8 cellular contexts compared by ENCODE assay signal in the genomic region with DNA sequence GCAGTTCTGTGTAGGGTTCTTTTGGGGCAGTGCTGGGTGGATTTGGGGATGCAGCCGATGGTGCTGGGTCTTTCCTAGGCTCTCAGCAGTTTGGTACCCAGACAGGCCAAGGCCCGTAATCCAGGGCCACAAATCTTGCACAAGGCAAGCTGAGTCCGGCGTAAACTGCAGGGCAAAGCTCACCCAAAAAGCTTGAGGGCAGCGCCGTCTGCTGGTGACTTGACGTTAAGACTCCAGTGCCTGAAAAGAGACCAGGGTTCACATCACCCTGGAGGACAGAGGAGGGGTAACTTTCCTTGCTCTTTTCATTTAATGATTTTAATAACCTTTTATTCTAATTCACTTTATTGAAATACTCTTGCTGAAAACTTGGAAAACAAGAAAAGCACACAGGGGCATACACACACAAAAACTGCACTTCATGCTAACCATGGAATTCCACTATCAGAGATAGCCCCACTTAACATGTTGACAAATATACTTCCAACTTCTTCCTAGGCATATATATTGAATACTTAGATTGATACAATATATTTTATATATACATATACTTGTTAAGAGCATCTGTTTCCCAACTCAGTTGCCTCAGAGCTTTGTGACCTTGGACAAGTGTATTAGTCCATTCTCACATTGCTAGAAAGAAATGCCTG. TPM values are rescaled to one million over a fixed set of nuclear protein-coding genes. Genes with fewer than 3 reads are reported as not detected.
DNase-seq lines count a peak whose midpoint lies in the region; ATAC-seq, FAIRE-seq and TF ChIP-seq lines count a peak whose summit lies in the region.

No MANE protein-coding gene starts in this region.

- H3K79me2 ChIP-seq in endothelial cell of umbilical vein (ENCODE audit: control insufficient read depth, insufficient read depth, low read length): no peaks in the 10 kb centered on the region

- H3K9me3 ChIP-seq in NT2/D1 (ENCODE audit: insufficient read depth, low read length) (no peaks in the 10 kb centered on the region), endothelial cell of umbilical vein (replicated peaks; ENCODE audit: control insufficient read depth, insufficient read depth, low read length) (no peaks in the 10 kb centered on the region)

- in situ Hi-C loops in G401 (cut with HindIII; ENCODE audit: low sequenced_read_pairs): no loop called here

- H3K36me3 ChIP-seq in NT2/D1 (ENCODE audit: insufficient read depth, insufficient read length, low read length) (no peaks in the 10 kb centered on the region), endothelial cell of umbilical vein (ENCODE audit: control insufficient read depth in 2 of 2, extremely low read depth in 1 of 2, insufficient read depth in 2 of 2, low read length in 2 of 2) (no peaks in the 10 kb centered on the region)

- dilution Hi-C loops in endothelial cell of umbilical vein (cut with MboI; ENCODE audit: extremely low pct_ligation_motif_present, low sequenced_read_pairs): no loop called here

- H3K27ac ChIP-seq in endothelial cell of umbilical vein (ENCODE audit: insufficient read depth, low read depth, low read length): no peak overlapping the region

- peak; percentile 97 to 98 for TF ChIP-seq CTCF in endothelial cell of umbilical vein (IDR thresholded peaks at IDR 0.05; ENCODE audit: extremely low read depth in 1 of 2, insufficient read depth in 1 of 2, low read depth in 1 of 2, low read length in 2 of 2)

- no peaks in the 10 kb centered on the region for H4K20me1 ChIP-seq in endothelial cell of umbilical vein (replicated peaks; ENCODE audit: control insufficient read depth, extremely low read depth, insufficient read depth, low read length)

- H3K9ac ChIP-seq in NT2/D1 (ENCODE audit: insufficient read length, low read depth) (peak overlapping the region; percentile 54), endothelial cell of umbilical vein (replicated peaks; ENCODE audit: extremely low read depth, insufficient read depth, low read length) (no peak overlapping the region)

- peak; percentile 93 for ATAC-seq in activated CD8-positive, alpha-beta memory T cell treated with anti-CD3 and anti-CD28 coated beads, Interleukin-2, amount 10 ng/mL, durations not matched to agents 7 days and 5 days
- no peak for ATAC-seq in GM19328 (IDR thresholded peaks at IDR 0.05; ENCODE audit: unreplicated experiment)

- no peak overlapping the region for H3K4me3 Mint-ChIP-seq in activated CD8-positive, alpha-beta memory T cell treated with anti-CD3 and anti-CD28 coated beads, Interleukin-2, amount 10 ng/mL, durations not matched to agents 7 days and 5 days

- no TSS peak for BruUV-seq in endothelial cell of umbilical vein (replicated peaks; lab: Mats Ljungman, UMichigan)

- H3K27me3 ChIP-seq in NT2/D1 (ENCODE audit: insufficient read depth, insufficient read length): peaks cover 23% of the 10 kb centered on the region
- peaks cover 1 to 7% of the 10 kb centered on the region in 2 experiments for H3K27me3 ChIP-seq in endothelial cell of umbilical vein (ENCODE audit: control insufficient read depth in 2 of 2, insufficient read depth in 2 of 2, low read length in 2 of 2)

- no peak overlapping the region for H3K4me2 ChIP-seq in endothelial cell of umbilical vein (ENCODE audit: insufficient read depth, low read length)

- no peak overlapping the region for H2AFZ ChIP-seq in endothelial cell of umbilical vein (ENCODE audit: low read depth, low read length)

- H3K9me3 Mint-ChIP-seq in activated CD8-positive, alpha-beta memory T cell treated with anti-CD3 and anti-CD28 coated beads, Interleukin-2, amount 10 ng/mL, durations not matched to agents 7 days and 5 days (ENCODE audit: low read depth): no peaks in the 10 kb centered on the region

- POLR2A ChIA-PET in endothelial cell of umbilical vein (lab: Charles Lee): no interaction called here

- intact Hi-C loops in endothelial cell of umbilical vein (cut with micrococcal nuclease): loop anchor here (1.0 to 10.0 kb wide), 5 partner anchors 388 to 790 kb away; no protein-coding TSS in a partner anchor

- H3K4me1 Mint-ChIP-seq in activated CD8-positive, alpha-beta memory T cell treated with anti-CD3 and anti-CD28 coated beads, Interleukin-2, amount 10 ng/mL, durations not matched to agents 7 days and 5 days: peaks cover 2% of the 10 kb centered on the region

- CTCF ChIA-PET in activated CD8-positive, alpha-beta memory T cell treated with anti-CD3 and anti-CD28 coated beads, Interleukin-2, amount 10 ng/mL, durations not matched to agents 7 days and 5 days (lab: Charles Lee): interaction anchor here (0.7 to 3.7 kb wide), 23 partner anchors 10 to 723 kb away, joined by 3 to 18 read pairs (median 4); no protein-coding TSS in a partner anchor
- CTCF ChIA-PET in endothelial cell of umbilical vein (lab: Charles Lee): interaction anchor here (0.6 to 5.3 kb wide), 40 partner anchors 8 to 795 kb away, joined by 3 to 116 read pairs (median 4); partner anchors contain the start of genes ACTR1B and INPP4A

- TF ChIP-seq POLR2A in endothelial cell of umbilical vein (IDR thresholded peaks at IDR 0.05; ENCODE audit: low read depth, low read length): no peak

- H3K27me3 Mint-ChIP-seq in activated CD8-positive, alpha-beta memory T cell treated with anti-CD3 and anti-CD28 coated beads, Interleukin-2, amount 10 ng/mL, durations not matched to agents 7 days and 5 days: peaks cover 28% of the 10 kb centered on the region

- FAIRE-seq in HTR-8/SVneo (lab: Jason Lieb, UNC) (peak; percentile 82), endothelial cell of umbilical vein (lab: Jason Lieb, UNC) (peak; percentile 94)

- DNase-seq in G401 (ENCODE audit: low spot score) (peak; percentile 82), HTR-8/SVneo (ENCODE audit: insufficient read length, low spot score) (peak; percentile 92), NT2/D1 (ENCODE audit: low read depth, low spot score) (peak; percentile 84), endothelial cell of umbilical vein (ENCODE audit: low read depth, low spot score) (peak; percentile 71), midbrain (lab: John Stamatoyannopoulos, UW) (peak; percentile 88)
- DNase-seq in activated CD8-positive, alpha-beta memory T cell treated with anti-CD3 and anti-CD28 coated beads, Interleukin-2, amount 10 ng/mL, durations not matched to agents 7 days and 5 days: peak; percentile 82
- peak; percentile 59 to 67 for DNase-seq in stimulated activated CD8-positive, alpha-beta memory T cell treated with anti-CD3 and anti-CD28 coated beads, Interleukin-2, amount 100 ng/mL, for 48 hours (ENCODE audit: low read depth in 2 of 2)

- no peaks in the 10 kb centered on the region for H3K36me3 Mint-ChIP-seq in activated CD8-positive, alpha-beta memory T cell treated with anti-CD3 and anti-CD28 coated beads, Interleukin-2, amount 10 ng/mL, durations not matched to agents 7 days and 5 days

- H3K4me1 ChIP-seq in NT2/D1 (ENCODE audit: insufficient read depth, insufficient read length): peaks cover 7% of the 10 kb centered on the region
- no peaks in the 10 kb centered on the region for H3K4me1 ChIP-seq in endothelial cell of umbilical vein (ENCODE audit: control insufficient read depth, extremely low read depth, insufficient read depth, low read length)

- no peak overlapping the region for H3K27ac Mint-ChIP-seq in activated CD8-positive, alpha-beta memory T cell treated with anti-CD3 and anti-CD28 coated beads, Interleukin-2, amount 10 ng/mL, durations not matched to agents 7 days and 5 days

- no peaks in the 10 kb centered on the region for H3K9me1 ChIP-seq in endothelial cell of umbilical vein (replicated peaks; ENCODE audit: control insufficient read depth, extremely low read depth, insufficient read depth, low read length)

- H3K4me3 ChIP-seq in NT2/D1 (ENCODE audit: insufficient read length, low read depth): no peak overlapping the region
- no peak overlapping the region for H3K4me3 ChIP-seq in endothelial cell of umbilical vein (replicated peaks in 1 of 3; ENCODE audit: insufficient read depth in 1 of 3, low read depth in 1 of 3, low read length in 3 of 3)

TF ChIP-seq in endothelial cell of umbilical vein, 7 proteins besides CTCF, POLR2A, EP300 and RAD21 (continues in another document):
- TF ChIP-seq, protein P1, sequence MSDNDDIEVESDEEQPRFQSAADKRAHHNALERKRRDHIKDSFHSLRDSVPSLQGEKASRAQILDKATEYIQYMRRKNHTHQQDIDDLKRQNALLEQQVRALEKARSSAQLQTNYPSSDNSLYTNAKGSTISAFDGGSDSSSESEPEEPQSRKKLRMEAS (IDR thresholded peaks at IDR 0.05; ENCODE audit: insufficient read depth, insufficient read length): no peak
- TF ChIP-seq POLR2AphosphoS5 (IDR thresholded peaks at IDR 0.05; ENCODE audit: insufficient read depth, low read depth, low read length) (no peak), EZH2 (IDR thresholded peaks at IDR 0.05; ENCODE audit: borderline replicate concordance, low read depth, low read length, severe bottlenecking) (no peak), JUN (IDR thresholded peaks at IDR 0.05; ENCODE audit: borderline replicate concordance, insufficient read depth, insufficient read length, low read depth) (no peak), GATA2 (IDR thresholded peaks at IDR 0.05; ENCODE audit: insufficient read depth, insufficient read length, low read depth, low read length) (no peak)

RNA-seq across cellular contexts. Expression of gene CNGA3, which starts 38.9 kb away (rescaled TPM):
- not detected in 2 replicates for total RNA-seq in G401 (2014; rRNA removed; shearing (Covaris generic))
- not detected for total RNA-seq in activated CD8-positive, alpha-beta memory T cell treated with anti-CD3 and anti-CD28 coated beads, Interleukin-2, amount 10 ng/mL, durations not matched to agents 7 days and 5 days
- not detected in 2 replicates for total RNA-seq in endothelial cell of umbilical vein
- polyA plus RNA-seq in endothelial cell of umbilical vein: not detected in 2 replicates
- polyA plus RNA-seq in endothelial cell of umbilical vein (2011; cell fraction: cytosol; rRNA removed): not detected in 2 replicates
- polyA plus RNA-seq in endothelial cell of umbilical vein (2011; cell fraction: nucleus; rRNA removed): not detected in 2 replicates
- polyA plus RNA-seq in endothelial cell of umbilical vein (2012): not detected in 2 replicates
- not detected in 2 replicates for polyA minus RNA-seq in endothelial cell of umbilical vein
- not detected for polyA minus RNA-seq in endothelial cell of umbilical vein (2011; cell fraction: cytosol; rRNA and poly(A)+ RNA removed)
- not detected in 2 replicates for polyA minus RNA-seq in endothelial cell of umbilical vein (2011; cell fraction: nucleus; rRNA and poly(A)+ RNA removed)

RNA-seq across cellular contexts. Expression of gene INPP4A, which starts 59.5 kb away (rescaled TPM):
- 11.3 and 15.2 TPM in 2 replicates for total RNA-seq in G401 (2014; rRNA removed; shearing (Covaris generic))
- 100 to 1,000 TPM; 144 to 229 TPM for total RNA-seq in activated CD8-positive, alpha-beta memory T cell treated with anti-CD3 and anti-CD28 coated beads, Interleukin-2, amount 10 ng/mL, durations not matched to agents 7 days and 5 days
- 25.7 and 28.8 TPM in 2 replicates for total RNA-seq in endothelial cell of umbilical vein
- 11.8 and 14.9 TPM in 2 replicates for polyA plus RNA-seq in endothelial cell of umbilical vein
- 14.0 and 14.6 TPM in 2 replicates for polyA plus RNA-seq in endothelial cell of umbilical vein (2011; cell fraction: cytosol; rRNA removed)
- polyA plus RNA-seq in endothelial cell of umbilical vein (2011; cell fraction: nucleus; rRNA removed): 50.6 and 51.0 TPM in 2 replicates
- 16.6 and 18.4 TPM in 2 replicates for polyA plus RNA-seq in endothelial cell of umbilical vein (2012)
- polyA minus RNA-seq in endothelial cell of umbilical vein: 57.6 and 60.8 TPM in 2 replicates
- polyA minus RNA-seq in endothelial cell of umbilical vein (2011; cell fraction: cytosol; rRNA and poly(A)+ RNA removed): 21.2 TPM
- polyA minus RNA-seq in endothelial cell of umbilical vein (2011; cell fraction: nucleus; rRNA and poly(A)+ RNA removed): 66.5 and 77.4 TPM in 2 replicates
